Comparison of ENCODE assay signal across 23 cellular contexts in the genomic region with DNA sequence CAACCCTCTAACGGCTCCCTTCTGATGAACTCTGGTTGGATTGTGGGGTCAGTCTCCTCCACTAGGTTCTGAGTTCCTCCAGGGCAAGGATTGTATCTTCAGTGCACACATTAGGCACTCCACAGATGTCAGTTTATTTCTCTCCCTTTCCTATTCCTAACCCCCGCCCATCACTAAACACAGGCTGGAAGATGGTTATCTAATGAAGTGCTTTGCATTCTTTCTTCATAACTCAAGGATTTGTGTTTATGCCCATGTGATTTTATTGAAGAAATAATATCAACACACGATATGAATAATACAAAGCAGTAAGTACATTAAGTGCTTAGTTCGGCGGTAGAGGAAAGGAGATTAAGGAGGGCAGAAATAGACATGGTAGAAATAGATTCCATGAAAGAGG. TPM values are rescaled to one million over a fixed set of nuclear protein-coding genes. Genes with fewer than 3 reads are reported as not detected.
DNase-seq lines count a peak whose midpoint lies in the region; ATAC-seq and TF ChIP-seq lines count a peak whose summit lies in the region.
"Had no signal": no experiment of that assay in that cellular context is flagged by ENCODE, and none has a peak within 500 bp of the region (broad histone marks: within the 10 kb centered on the region; RNA-seq: fewer than 3 reads in every experiment).

No MANE protein-coding gene starts in this region.

- no peaks in the 10 kb centered on the region for H3K27me3 ChIP-seq in PC-9 (ENCODE audit: insufficient read depth, low read depth)
- no peaks in the 10 kb centered on the region for H3K27me3 ChIP-seq in CD8-positive, alpha-beta memory T cell (ENCODE audit: insufficient read depth, low read length, poor library complexity, severe bottlenecking)
- H3K27me3 ChIP-seq: right lobe of liver, tibial artery had no signal

- peak overlapping the region; percentile 43 for H3K4me2 ChIP-seq in PC-9

- H3K27ac Mint-ChIP-seq in HFFc6 (peak overlapping the region; percentile 64), Calu3 (ENCODE audit: unreplicated experiment) (no peak overlapping the region), T-cell (no peak overlapping the region)
- peak overlapping the region in 2 of 8 donors; percentile 40 to 91 for H3K27ac Mint-ChIP-seq in CD8-positive, alpha-beta memory T cell
- H3K27ac Mint-ChIP-seq: stimulated activated effector memory CD8-positive, alpha-beta T cell treated with anti-CD3 and anti-CD28 coated beads, Interleukin-12 subunit alpha, Interleukin-12 subunit beta, amount 100 ng/mL, for 72 hours had no signal

- ATAC-seq in GM18502 (IDR thresholded peaks at IDR 0.05; ENCODE audit: poor library complexity, unreplicated experiment) = no peak
- ATAC-seq in T-cell (replicated peaks in 1 of 4) = no peak
- ATAC-seq: lower lobe of right lung; right lobe of liver; stimulated activated effector memory CD8-positive, alpha-beta T cell treated with anti-CD3 and anti-CD28 coated beads, Interleukin-12 subunit alpha, Interleukin-12 subunit beta, amount 100 ng/mL, for 72 hours had no signal

- no peak overlapping the region for H3K4me3 ChIP-seq in PC-9
- no peak overlapping the region for H3K4me3 ChIP-seq in fibroblast of villous mesenchyme (ENCODE audit: low read depth, low read length)
- H3K4me3 ChIP-seq in CD8-positive, alpha-beta memory T cell (ENCODE audit: low read length) = no peak overlapping the region
- H3K4me3 ChIP-seq: esophagus muscularis mucosa, lower lobe of right lung, right lobe of liver, tibial artery had no signal

- no TSS peak for BruUV-seq in PC-9 (replicated peaks; lab: Mats Ljungman, UMichigan)
- BruUV-seq in Calu3 (replicated peaks; lab: Mats Ljungman, UMichigan) = no TSS peak

- H3K4me3 Mint-ChIP-seq in HFFc6 = peak overlapping the region; percentile 40
- no peak overlapping the region for H3K4me3 Mint-ChIP-seq in Calu3 (ENCODE audit: low read depth, unreplicated experiment)
- no peak overlapping the region for H3K4me3 Mint-ChIP-seq in T-cell
- H3K4me3 Mint-ChIP-seq in CD8-positive, alpha-beta memory T cell = peak overlapping the region in 1 of 7 donors; percentile 59
- H3K4me3 Mint-ChIP-seq: stimulated activated effector memory CD8-positive, alpha-beta T cell treated with anti-CD3 and anti-CD28 coated beads, Interleukin-12 subunit alpha, Interleukin-12 subunit beta, amount 100 ng/mL, for 72 hours had no signal

- CTCF ChIA-PET in PC-9 (lab: Charles Lee) = no interaction called here
- CTCF ChIA-PET in Calu3 (lab: Charles Lee) = interaction anchor here (1.7 kb wide), 1 partner anchor 14 kb away, joined by 4 read pairs; no protein-coding TSS in a partner anchor
- CTCF ChIA-PET in T-cell (lab: Charles Lee) = no interaction called here
- CTCF ChIA-PET in CD8-positive, alpha-beta memory T cell (lab: Charles Lee) = no interaction called here

- DNase-seq in HFFc6 = peak; percentile 67
- DNase-seq in PC-9 = peak; percentile 24 to 70
- peak; percentile 83 for DNase-seq in fibroblast of villous mesenchyme (ENCODE audit: low read depth)
- DNase-seq in Calu3 = no peak
- no peak for DNase-seq in T-cell
- DNase-seq in CD8-positive, alpha-beta memory T cell = no peak
- DNase-seq: activated CD8-positive, alpha-beta memory T cell treated with anti-CD3 and anti-CD28 coated beads, Interleukin-2, amount 50 U/mL, for 48 hours; activated effector memory CD4-positive, alpha-beta T cell treated with anti-CD3 and anti-CD28 coated beads, Interleukin-2, amount 50 U/mL, for 16 hours; central memory CD4-positive, alpha-beta T cell; effector CD4-positive, alpha-beta T cell; GF-D8; H7; head of caudate nucleus; lower lobe of right lung; NCI-H1092; NCI-H2029; right lobe of liver; tibial artery had no signal

- POLR2A ChIA-PET in PC-9 (lab: Charles Lee; ENCODE audit: unreplicated experiment) (no interaction called here), T-cell (lab: Charles Lee) (no interaction called here)
- POLR2A ChIA-PET in CD8-positive, alpha-beta memory T cell (lab: Charles Lee) = no interaction called here

- no peak for TF ChIP-seq CTCF in HFFc6 (IDR thresholded peaks at IDR 0.05)
- no peak for TF ChIP-seq CTCF in PC-9 (conservative IDR thresholded peaks at IDR 0.05)
- TF ChIP-seq CTCF in fibroblast of villous mesenchyme (IDR thresholded peaks at IDR 0.05; ENCODE audit: insufficient read depth, low read depth, low read length) = no peak
- TF ChIP-seq CTCF in Calu3 (IDR thresholded peaks at IDR 0.05; ENCODE audit: unreplicated experiment) = no peak

- intact Hi-C loops in PC-9 (cut with micrococcal nuclease; ENCODE audit: unreplicated experiment) (loop anchor here (10.0 kb wide), 1 partner anchor 287 kb away; no protein-coding TSS in a partner anchor), Calu3 (cut with micrococcal nuclease; ENCODE audit: unreplicated experiment) (no loop called here)

- no peak overlapping the region for H2AFZ ChIP-seq in PC-9

- no peak overlapping the region for H3K27ac ChIP-seq in PC-9
- no peak overlapping the region for H3K27ac ChIP-seq in CD8-positive, alpha-beta memory T cell (ENCODE audit: low read depth, low read length)
- H3K27ac ChIP-seq: C4-2B, esophagus muscularis mucosa, lower lobe of right lung, right lobe of liver, tibial artery, VCaP had no signal

- H3K4me1 ChIP-seq in PC-9 (replicated peaks; ENCODE audit: insufficient read depth) = peaks cover 19% of the 10 kb centered on the region
- H3K4me1 ChIP-seq in CD8-positive, alpha-beta memory T cell (ENCODE audit: insufficient read depth, low read length) = peaks cover 9% of the 10 kb centered on the region

- H3K36me3 Mint-ChIP-seq in HFFc6 (ENCODE audit: low read depth) (no peaks in the 10 kb centered on the region), Calu3 (ENCODE audit: insufficient read depth, unreplicated experiment) (peaks cover 14% of the 10 kb centered on the region), T-cell (no peaks in the 10 kb centered on the region)
- peaks cover 0 to 7% (median 0%) of the 10 kb centered on the region in 3 donors for H3K36me3 Mint-ChIP-seq in CD8-positive, alpha-beta memory T cell

- H3K9me3 Mint-ChIP-seq in HFFc6 (no peaks in the 10 kb centered on the region), Calu3 (ENCODE audit: low read depth, unreplicated experiment) (no peaks in the 10 kb centered on the region), T-cell (no peaks in the 10 kb centered on the region)
- H3K9me3 Mint-ChIP-seq in CD8-positive, alpha-beta memory T cell = no peaks in the 10 kb centered on the region
- H3K9me3 Mint-ChIP-seq: stimulated activated effector memory CD8-positive, alpha-beta T cell treated with anti-CD3 and anti-CD28 coated beads, Interleukin-12 subunit alpha, Interleukin-12 subunit beta, amount 100 ng/mL, for 72 hours had no signal

- H3K27me3 Mint-ChIP-seq in HFFc6 (ENCODE audit: insufficient read depth) (no peaks in the 10 kb centered on the region), Calu3 (ENCODE audit: unreplicated experiment) (no peaks in the 10 kb centered on the region), T-cell (peaks cover 2 to 5% of the 10 kb centered on the region in 2 donors)
- peaks cover 8 to 13% of the 10 kb centered on the region in 2 donors for H3K27me3 Mint-ChIP-seq in CD8-positive, alpha-beta memory T cell

- H4K20me1 ChIP-seq in PC-9 (ENCODE audit: insufficient read depth) = no peaks in the 10 kb centered on the region

- no peaks in the 10 kb centered on the region for H3K36me3 ChIP-seq in PC-9 (ENCODE audit: low read depth)
- no peaks in the 10 kb centered on the region for H3K36me3 ChIP-seq in CD8-positive, alpha-beta memory T cell (ENCODE audit: insufficient read depth, low read length)
- H3K36me3 ChIP-seq: esophagus muscularis mucosa, lower lobe of right lung, right lobe of liver had no signal

- no peaks in the 10 kb centered on the region for H3K9me2 ChIP-seq in PC-9 (ENCODE audit: insufficient read depth)

- H3K79me2 ChIP-seq in PC-9 (ENCODE audit: low read depth) = no peaks in the 10 kb centered on the region

- H3K9me3 ChIP-seq in PC-9 (ENCODE audit: insufficient read depth, low read depth) = no peaks in the 10 kb centered on the region
- H3K9me3 ChIP-seq in CD8-positive, alpha-beta memory T cell (ENCODE audit: low read length) = no peaks in the 10 kb centered on the region
- H3K9me3 ChIP-seq: esophagus muscularis mucosa, lower lobe of right lung, right lobe of liver, tibial artery had no signal

- H3F3A ChIP-seq in PC-9 (ENCODE audit: insufficient read depth, low read depth) = no peaks in the 10 kb centered on the region; the same call in 1 of the 2 replicates

- H3K4me1 Mint-ChIP-seq in HFFc6 (ENCODE audit: low read depth) = peaks cover 56% of the 10 kb centered on the region
- H3K4me1 Mint-ChIP-seq in Calu3 (ENCODE audit: low read depth, unreplicated experiment) = peaks cover 44% of the 10 kb centered on the region
- H3K4me1 Mint-ChIP-seq in T-cell = peaks cover 18 to 26% (median 22%) of the 10 kb centered on the region in 3 donors
- H3K4me1 Mint-ChIP-seq in CD8-positive, alpha-beta memory T cell = peaks cover 12 to 15% (median 15%) of the 10 kb centered on the region in 3 donors

RNA-seq across cellular contexts. Expression of a gene that starts 4.4 kb away (rescaled TPM):
- total RNA-seq in HFFc6 (2021; fragmentation: NEBNext Ultra II Directional; extraction: Animal tissue kit (Norgen Biotek cat#: 25700)) = 10 to 100 TPM in 5 of 6 experiments, 1 to 10 TPM in 1; 8.7 to 15.3 (median 10.7) TPM
- 16.9 and 21.9 TPM in 2 replicates for total RNA-seq in PC-9 (2021)
- 8.1 and 15.5 TPM in 2 replicates for total RNA-seq in fibroblast of villous mesenchyme
- total RNA-seq in Calu3 (2022) = 16.7 and 18.2 TPM in 2 replicates
- 10 to 100 TPM; 77.8 to 94.7 (median 89.7) TPM for total RNA-seq in T-cell
- total RNA-seq in CD8-positive, alpha-beta memory T cell = 10 to 100 TPM; 14.3 to 14.9 TPM
- polyA plus RNA-seq in CD8-positive, alpha-beta memory T cell = 61.0 TPM

Comparison
In these comparisons a context has a peak if more than half of its experiments do, and no peak if none do; other contexts are left out.
1. DNase-seq: peak in HFFc6 (single experiment), PC-9 (2 of 2) and fibroblast of villous mesenchyme (single experiment); none in Calu3 (single experiment), T-cell (0 of 34) and CD8-positive, alpha-beta memory T cell (0 of 5).